In the genomic region with DNA sequence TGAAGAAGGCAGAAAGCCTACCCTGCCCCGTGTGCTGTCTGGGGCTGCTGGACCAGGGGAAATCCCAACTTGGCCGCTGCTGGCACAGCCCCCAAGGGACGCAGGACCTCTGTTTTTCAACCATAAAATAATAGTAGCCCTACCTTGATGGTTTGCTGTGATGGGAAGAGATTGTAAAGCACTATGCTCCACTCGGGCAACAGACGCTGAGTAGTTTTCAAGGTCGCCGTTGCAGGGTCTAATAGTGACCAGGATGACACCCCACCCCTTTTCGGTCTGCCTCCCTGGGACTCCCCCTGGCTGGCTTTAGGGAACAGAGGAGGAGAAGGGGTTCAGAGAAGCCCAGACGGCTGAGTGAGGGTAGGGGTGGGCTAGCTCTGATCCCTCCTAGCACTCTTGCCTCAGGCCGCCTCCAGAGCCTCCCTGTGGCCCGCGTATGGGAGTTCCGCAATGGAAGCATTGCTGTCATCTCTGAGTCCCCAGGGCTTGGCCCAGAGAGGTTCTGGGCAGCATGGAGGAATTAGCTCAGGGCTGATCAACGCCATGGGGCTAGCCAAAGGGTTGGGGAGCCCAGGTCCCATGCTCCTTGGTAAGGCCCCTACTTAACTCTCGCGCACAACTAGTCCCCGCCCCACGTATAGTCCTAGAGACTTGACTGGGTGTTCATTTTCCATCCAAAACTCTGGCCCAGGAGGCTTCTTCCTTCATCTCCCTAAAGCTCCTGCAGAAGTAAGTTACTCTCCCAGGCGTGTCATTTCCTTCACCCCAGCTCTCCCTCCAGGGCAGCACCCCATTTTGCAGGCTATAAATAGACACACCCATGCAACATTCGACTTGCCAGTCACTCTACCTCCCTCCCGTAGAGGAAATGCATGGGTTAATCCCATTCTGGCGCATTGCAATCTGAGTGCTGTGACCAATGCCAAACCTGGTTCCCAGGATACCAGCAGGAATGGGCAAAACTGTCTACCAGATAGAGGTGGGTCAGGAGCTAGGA, we compare ENCODE assay signal across 9 cellular contexts. TPM values are rescaled to one million over a fixed set of nuclear protein-coding genes. Genes with fewer than 3 reads are reported as not detected.
DNase-seq lines count a peak whose midpoint lies in the region; ATAC-seq and TF ChIP-seq lines count a peak whose summit lies in the region.
"Had no signal": no experiment of that assay in that cellular context is flagged by ENCODE, and none has a peak within 500 bp of the region (broad histone marks: within the 10 kb centered on the region; RNA-seq: fewer than 3 reads in every experiment).

No MANE protein-coding gene starts in this region.

- DNase-seq in ELF-1 (ENCODE audit: low read depth, low spot score) (peak; percentile 43), HAP-1 (ENCODE audit: low spot score in 2 of 2) (no peak), PC-3 (no peak), mucosa of descending colon (peak in 2 of 3 donors; percentile 35 to 73), germinal center (ENCODE audit: low spot score) (no peak), superior temporal gyrus (ENCODE audit: extremely low spot score) (no peak), activated gamma-delta T cell (lab: John Stamatoyannopoulos, UW) (no peak)
- peak; percentile 23 to 34 for DNase-seq in central memory CD8-positive, alpha-beta T cell (ENCODE audit: low spot score in 2 of 2)

- H3K9me3 ChIP-seq in HAP-1 = no peaks in the 10 kb centered on the region
- no peaks in the 10 kb centered on the region for H3K9me3 ChIP-seq in PC-3 (ENCODE audit: low read length)
- H3K9me3 ChIP-seq in mucosa of descending colon = no peaks in the 10 kb centered on the region

- POLR2A ChIA-PET in PC-3 (lab: Charles Lee; ENCODE audit: unreplicated experiment) = interaction anchor here (0.6 kb wide), 2 partner anchors 53 to 65 kb away, joined by 3 to 4 read pairs; no protein-coding TSS in a partner anchor

- H3F3A ChIP-seq in PC-3 (ENCODE audit: low read length, unreplicated experiment) = no peaks in the 10 kb centered on the region

- BruUV-seq in PC-3 (replicated peaks; lab: Mats Ljungman, UMichigan) = TSS peak; percentile 91

- H3K9ac ChIP-seq in PC-3 (ENCODE audit: low read length) = peak overlapping the region; percentile 86

- H3K4me3 ChIP-seq in HAP-1 (peak overlapping the region; percentile 88), PC-3 (ENCODE audit: low read length) (peak overlapping the region; percentile 97), mucosa of descending colon (peak overlapping the region; percentile 85)

- CTCF ChIA-PET in PC-3 (lab: Charles Lee) = interaction anchor here (0.6 kb wide), 2 partner anchors 105 to 256 kb away, joined by 3 to 4 read pairs; no protein-coding TSS in a partner anchor

- H4K20me1 ChIP-seq in PC-3 (ENCODE audit: low read length) = peaks cover 31% of the 10 kb centered on the region

- no peaks in the 10 kb centered on the region for H3K27me3 ChIP-seq in HAP-1 (ENCODE audit: low read depth)
- no peaks in the 10 kb centered on the region for H3K27me3 ChIP-seq in PC-3 (ENCODE audit: low read length)

- H3K4me1 Mint-ChIP-seq in central memory CD8-positive, alpha-beta T cell = peaks cover 70% of the 10 kb centered on the region

- peak overlapping the region; percentile 97 for H3K4me3 Mint-ChIP-seq in central memory CD8-positive, alpha-beta T cell

- H3K9me2 ChIP-seq in PC-3 (replicated peaks; ENCODE audit: low read length) = no peaks in the 10 kb centered on the region

- H2AFZ ChIP-seq in PC-3 (ENCODE audit: low read length) = peak overlapping the region; percentile 73; the same call in 1 of the 2 replicates

- H3K4me2 ChIP-seq in PC-3 (ENCODE audit: low read length) = peak overlapping the region; percentile 99

- ATAC-seq in PC-3 (no peak), mucosa of descending colon (peak; percentile 6)
- ATAC-seq in central memory CD8-positive, alpha-beta T cell (replicated peaks; ENCODE audit: extremely low read depth, poor library complexity, severe bottlenecking) = peak; percentile 8

- intact Hi-C loops in PC-3 (cut with micrococcal nuclease) (loop anchor here (10.0 kb wide), 1 partner anchor 197 kb away; the partner anchor contains the start of gene SLC22A4), mucosa of descending colon (cut with DNase I, micrococcal nuclease) (loop anchor here in 1 of 2 donors (10.0 kb wide), 1 partner anchor 67 kb away; no protein-coding TSS in a partner anchor)

- in situ Hi-C loops in HAP-1 (cut with MboI; ENCODE audit: low sequenced_read_pairs) = no loop called here

- H3K36me3 Mint-ChIP-seq in central memory CD8-positive, alpha-beta T cell (ENCODE audit: insufficient read depth) = peaks cover 55% of the 10 kb centered on the region

- H3K27ac Mint-ChIP-seq in central memory CD8-positive, alpha-beta T cell (ENCODE audit: low read depth) = peak overlapping the region; percentile 96

- TF ChIP-seq CTCF in PC-3 (conservative IDR thresholded peaks at IDR 0.05; ENCODE audit: low read depth, low read length) (no peak), mucosa of descending colon (IDR thresholded peaks at IDR 0.05) (no peak)

- peaks cover 12% of the 10 kb centered on the region for H3K4me1 ChIP-seq in HAP-1
- H3K4me1 ChIP-seq in PC-3 (ENCODE audit: insufficient read depth, low read length) = peaks cover 37% of the 10 kb centered on the region
- H3K4me1 ChIP-seq in mucosa of descending colon (ENCODE audit: low read depth) = peaks cover 44% of the 10 kb centered on the region

- H3K27me3 Mint-ChIP-seq in central memory CD8-positive, alpha-beta T cell = no peaks in the 10 kb centered on the region

- no peaks in the 10 kb centered on the region for H3K9me3 Mint-ChIP-seq in central memory CD8-positive, alpha-beta T cell

- H3K36me3 ChIP-seq in HAP-1 (replicated peaks) (peaks cover 2% of the 10 kb centered on the region), PC-3 (ENCODE audit: low read depth, low read length) (peaks cover 16% of the 10 kb centered on the region), mucosa of descending colon (ENCODE audit: low read depth) (no peaks in the 10 kb centered on the region)

- H3K79me2 ChIP-seq in PC-3 (ENCODE audit: low read length) = peaks cover 36% of the 10 kb centered on the region

- H3K27ac ChIP-seq in PC-3 (ENCODE audit: low read length) = peak overlapping the region; percentile 41

RNA-seq across cellular contexts. Expression of gene IRF1, which starts 1.1 kb away (rescaled TPM):
- total RNA-seq in PC-3 (2014; rRNA removed) (21.1 and 23.1 TPM in 2 replicates), mucosa of descending colon (100 to 1,000 TPM in 2 of 3 donors, 10 to 100 TPM in 1; 89.4 to 172 (median 143) TPM)

RNA-seq across cellular contexts. Expression of gene IL5, which starts 51.7 kb away (rescaled TPM):
- not detected in 2 replicates for total RNA-seq in PC-3 (2014; rRNA removed)
- total RNA-seq in mucosa of descending colon = not detected
- total RNA-seq: HT1080 had no signal

Comparison
In these comparisons a context has a peak if more than half of its experiments do, and no peak if none do; other contexts are left out.
1. DNase-seq: peak in ELF-1 (single experiment), central memory CD8-positive, alpha-beta T cell (2 of 2) and mucosa of descending colon (2 of 3); none in HAP-1 (0 of 2), PC-3 (single experiment), germinal center (single experiment), superior temporal gyrus (single experiment) and activated gamma-delta T cell (single experiment).
2. Peak in every context shown above with its lines, with median percentiles within 50 percentile points of each other: H3K4me3 ChIP-seq.